29 cellular contexts compared by ENCODE assay signal in the genomic region with DNA sequence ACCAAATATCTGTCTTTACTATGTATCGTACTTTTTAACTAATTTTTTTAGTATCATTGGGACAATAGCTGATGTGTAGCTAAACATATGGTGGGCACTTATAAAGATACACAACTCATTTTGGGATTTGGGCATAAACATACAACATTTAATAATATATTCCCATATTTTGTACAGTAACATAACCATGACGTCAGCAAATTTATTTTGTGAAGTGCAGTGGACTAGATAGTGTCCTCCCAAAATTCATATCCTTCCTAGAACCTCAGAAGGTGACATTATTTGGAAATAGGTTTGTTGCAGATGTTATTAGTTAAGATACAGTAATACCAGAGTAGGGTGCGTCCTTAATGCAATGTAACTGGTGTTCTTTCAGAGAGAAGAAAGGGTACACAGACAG.
"Had no signal": no experiment of that assay in that cellular context is flagged by ENCODE, and none has a peak within 500 bp of the region (broad histone marks: within the 10 kb centered on the region; RNA-seq: fewer than 3 reads in every experiment).

No MANE protein-coding gene starts in this region.

- H3K27ac ChIP-seq: esophagus squamous epithelium, heart right ventricle, left lung, parathyroid adenoma, suprapubic skin, transverse colon, upper lobe of right lung, uterus had no signal

- H2AFZ ChIP-seq: parathyroid adenoma had no signal

- H3K36me3 Mint-ChIP-seq: mesothelial cell of epicardium, naive B cell had no signal

- H3K4me1 ChIP-seq: esophagus squamous epithelium, heart right ventricle, left lung, parathyroid adenoma, suprapubic skin, transverse colon, upper lobe of right lung, uterus had no signal

- H3K9me3 ChIP-seq: esophagus squamous epithelium, heart right ventricle, left lung, mucosa of descending colon, suprapubic skin, transverse colon, upper lobe of right lung, uterus had no signal

- H3K4me3 Mint-ChIP-seq: effector memory CD8-positive, alpha-beta T cell; mesothelial cell of epicardium; naive B cell; natural killer cell treated with Interleukin-12 subunit alpha and Interleukin-12 subunit beta and Interleukin-15 and Interleukin-18, amount 100 ng/mL, for 72 hours; neural crest cell; stimulated activated naive CD8-positive, alpha-beta T cell treated with anti-CD3 and anti-CD28 coated beads, Interleukin-15, amount 100 ng/mL, for 72 hours had no signal

- H3K4me2 ChIP-seq: smooth muscle cell had no signal

- H3K9me3 Mint-ChIP-seq: mesothelial cell of epicardium, neural crest cell had no signal

- DNase-seq: effector memory CD8-positive, alpha-beta T cell; erythroblast; esophagus squamous epithelium; foreskin melanocyte; glutamatergic neuron; heart right ventricle; hippocampal formation; left cardiac atrium; left lung; mesenchymal stem cell; mucosa of descending colon; naive B cell; stimulated activated CD4-positive, alpha-beta T cell treated with anti-CD3 and anti-CD28 coated beads, Interleukin-12 subunit alpha, Interleukin-12 subunit beta, amount 100 ng/mL, for 4 hours; stimulated activated CD4-positive, alpha-beta T cell treated with anti-CD3 and anti-CD28 coated beads, Interleukin-1b, Interleukin-23, amount 100 ng/mL, for 48 hours; stimulated activated CD4-positive, alpha-beta T cell treated with anti-CD3 and anti-CD28 coated beads, Interleukin-4, amount 100 ng/mL, for 1 hour; stimulated activated CD8-positive, alpha-beta memory T cell treated with anti-CD3 and anti-CD28 coated beads, Interleukin-4, amount 100 ng/mL, for 48 hours; stimulated activated naive CD4-positive, alpha-beta T cell; stimulated activated naive CD8-positive, alpha-beta T cell treated with anti-CD3 and anti-CD28 coated beads, Interleukin-15, amount 100 ng/mL, for 72 hours; transverse colon; upper lobe of right lung; uterus had no signal

- H3K27me3 Mint-ChIP-seq: effector memory CD8-positive, alpha-beta T cell; naive B cell; natural killer cell treated with Interleukin-12 subunit alpha and Interleukin-12 subunit beta and Interleukin-15 and Interleukin-18, amount 100 ng/mL, for 72 hours; progenitor cell of endocrine pancreas; stimulated activated naive CD8-positive, alpha-beta T cell treated with anti-CD3 and anti-CD28 coated beads, Interleukin-15, amount 100 ng/mL, for 72 hours had no signal

- H3K36me3 ChIP-seq: esophagus squamous epithelium, heart right ventricle, left lung, suprapubic skin, transverse colon, upper lobe of right lung, uterus had no signal

- H3K27ac Mint-ChIP-seq: effector memory CD8-positive, alpha-beta T cell; mesothelial cell of epicardium; naive B cell; natural killer cell treated with Interleukin-12 subunit alpha and Interleukin-12 subunit beta and Interleukin-15 and Interleukin-18, amount 100 ng/mL, for 72 hours; progenitor cell of endocrine pancreas; stimulated activated naive CD8-positive, alpha-beta T cell treated with anti-CD3 and anti-CD28 coated beads, Interleukin-15, amount 100 ng/mL, for 72 hours had no signal

- ATAC-seq: effector memory CD8-positive, alpha-beta T cell; heart right ventricle; left cardiac atrium; left lung; mucosa of descending colon; natural killer cell treated with Interleukin-12 subunit alpha and Interleukin-12 subunit beta and Interleukin-15 and Interleukin-18, amount 100 ng/mL, for 72 hours; sciatic nerve; stimulated activated naive CD8-positive, alpha-beta T cell treated with anti-CD3 and anti-CD28 coated beads, Interleukin-15, amount 100 ng/mL, for 72 hours; upper lobe of right lung had no signal

- H3K79me2 ChIP-seq: parathyroid adenoma had no signal

- H3K4me3 ChIP-seq: esophagus squamous epithelium, heart right ventricle, left lung, mucosa of descending colon, smooth muscle cell, suprapubic skin, transverse colon, upper lobe of right lung, uterus had no signal

- H3K9ac ChIP-seq: parathyroid adenoma had no signal

- H3K4me1 Mint-ChIP-seq: naive B cell; stimulated activated naive CD8-positive, alpha-beta T cell treated with anti-CD3 and anti-CD28 coated beads, Interleukin-15, amount 100 ng/mL, for 72 hours had no signal

- H3K27me3 ChIP-seq: esophagus squamous epithelium, heart right ventricle, left lung, suprapubic skin, transverse colon, upper lobe of right lung had no signal
